ENCODE assay signal across 22 cellular contexts in genomic region chr6:35797837-35798526, GRCh38. TPM values are rescaled to one million over a fixed set of nuclear protein-coding genes. Genes with fewer than 3 reads are reported as not detected.
"Had no signal": no experiment of that assay in that cellular context is flagged by ENCODE, and none has a peak within 500 bp of the region (broad histone marks: within the 10 kb centered on the region; RNA-seq: fewer than 3 reads in every experiment).

No MANE protein-coding gene starts in this region.

- H3K4me1 Mint-ChIP-seq: activated CD4-positive, alpha-beta T cell treated with anti-CD3 and anti-CD28 coated beads, Interleukin-2, amount 10 ng/mL, durations not matched to agents 7 days and 5 days; central memory CD8-positive, alpha-beta T cell; immature natural killer cell; naive B cell had no signal

- H3K27ac Mint-ChIP-seq: activated CD4-positive, alpha-beta T cell treated with anti-CD3 and anti-CD28 coated beads, Interleukin-2, amount 10 ng/mL, durations not matched to agents 7 days and 5 days; activated naive CD4-positive, alpha-beta T cell treated with anti-CD3 and anti-CD28 coated beads for 36 hours; immature natural killer cell had no signal

- H3K27me3 ChIP-seq: vagina had no signal

- H3K4me3 ChIP-seq: lung, stomach, thoracic aorta, vagina had no signal

- H3K36me3 Mint-ChIP-seq: immature natural killer cell, naive B cell had no signal

- H3K9me3 Mint-ChIP-seq: activated CD4-positive, alpha-beta T cell treated with anti-CD3 and anti-CD28 coated beads, Interleukin-2, amount 10 ng/mL, durations not matched to agents 7 days and 5 days; activated naive CD4-positive, alpha-beta T cell treated with anti-CD3 and anti-CD28 coated beads for 36 hours; central memory CD8-positive, alpha-beta T cell; naive B cell had no signal

- H3K4me1 ChIP-seq: stomach, vagina had no signal

- H3K4me3 Mint-ChIP-seq: activated CD4-positive, alpha-beta T cell treated with anti-CD3 and anti-CD28 coated beads, Interleukin-2, amount 10 ng/mL, durations not matched to agents 7 days and 5 days; activated naive CD4-positive, alpha-beta T cell treated with anti-CD3 and anti-CD28 coated beads for 36 hours; central memory CD8-positive, alpha-beta T cell; immature natural killer cell; naive B cell had no signal

- DNase-seq: activated CD4-positive, alpha-beta T cell treated with anti-CD3 and anti-CD28 coated beads, Interleukin-2, amount 10 ng/mL, durations not matched to agents 7 days and 5 days; activated CD4-positive, CD25-positive, alpha-beta regulatory T cell; activated CD8-positive, alpha-beta memory T cell treated with anti-CD3 and anti-CD28 coated beads for 24 hours; activated naive CD4-positive, alpha-beta T cell treated with anti-CD3 and anti-CD28 coated beads for 36 hours; cortex of kidney; effector memory CD4-positive, alpha-beta T cell; erythroblast; hypothalamus; immature natural killer cell; left cardiac atrium; naive B cell; stimulated activated CD4-positive, alpha-beta T cell treated with anti-CD3 and anti-CD28 coated beads, Interleukin-4, amount 100 ng/mL, for 4 hours; stomach had no signal

- H3K36me3 ChIP-seq: stomach, thoracic aorta, vagina had no signal

- H3K27ac ChIP-seq: stomach, thoracic aorta, vagina had no signal

- H3K9me3 ChIP-seq: stomach, thoracic aorta, vagina had no signal

RNA-seq across cellular contexts. Expression of gene CLPS, which starts 0.9 kb away (rescaled TPM):
- total RNA-seq: activated CD4-positive, alpha-beta T cell treated with anti-CD3 and anti-CD28 coated beads, Interleukin-2, amount 10 ng/mL, durations not matched to agents 7 days and 5 days; activated naive CD4-positive, alpha-beta T cell treated with anti-CD3 and anti-CD28 coated beads for 36 hours; glomerular endothelial cell; left cardiac atrium; osteoblast; skeletal muscle tissue; stomach; T-helper 1 cell treated with Interleukin-12 subunit alpha and Interleukin-12 subunit beta and Interleukin-4 antibody, amounts not matched to agents 30 ng/mL and 1 ng/mL, for 36 hours; vagina had no signal
- polyA plus RNA-seq: immature natural killer cell had no signal

RNA-seq across cellular contexts. Expression of gene LHFPL5, which starts 7.2 kb away (rescaled TPM):
- total RNA-seq: activated CD4-positive, alpha-beta T cell treated with anti-CD3 and anti-CD28 coated beads, Interleukin-2, amount 10 ng/mL, durations not matched to agents 7 days and 5 days; activated naive CD4-positive, alpha-beta T cell treated with anti-CD3 and anti-CD28 coated beads for 36 hours; glomerular endothelial cell; left cardiac atrium; lung; osteoblast; skeletal muscle tissue; stomach; T-helper 1 cell treated with Interleukin-12 subunit alpha and Interleukin-12 subunit beta and Interleukin-4 antibody, amounts not matched to agents 30 ng/mL and 1 ng/mL, for 36 hours; thoracic aorta; vagina had no signal
- polyA plus RNA-seq: immature natural killer cell, lung, stomach had no signal

RNA-seq across cellular contexts. Expression of gene CLPSL1, which starts 17.2 kb away (rescaled TPM):
- total RNA-seq: activated CD4-positive, alpha-beta T cell treated with anti-CD3 and anti-CD28 coated beads, Interleukin-2, amount 10 ng/mL, durations not matched to agents 7 days and 5 days; activated naive CD4-positive, alpha-beta T cell treated with anti-CD3 and anti-CD28 coated beads for 36 hours; glomerular endothelial cell; left cardiac atrium; lung; osteoblast; skeletal muscle tissue; stomach; T-helper 1 cell treated with Interleukin-12 subunit alpha and Interleukin-12 subunit beta and Interleukin-4 antibody, amounts not matched to agents 30 ng/mL and 1 ng/mL, for 36 hours; thoracic aorta; vagina had no signal
- polyA plus RNA-seq: adipose tissue, immature natural killer cell, lung, stomach had no signal

RNA-seq across cellular contexts. Expression of gene CLPSL2, which starts 21.6 kb away (rescaled TPM):
- total RNA-seq: activated CD4-positive, alpha-beta T cell treated with anti-CD3 and anti-CD28 coated beads, Interleukin-2, amount 10 ng/mL, durations not matched to agents 7 days and 5 days; activated naive CD4-positive, alpha-beta T cell treated with anti-CD3 and anti-CD28 coated beads for 36 hours; glomerular endothelial cell; left cardiac atrium; lung; osteoblast; skeletal muscle tissue; stomach; T-helper 1 cell treated with Interleukin-12 subunit alpha and Interleukin-12 subunit beta and Interleukin-4 antibody, amounts not matched to agents 30 ng/mL and 1 ng/mL, for 36 hours; thoracic aorta; vagina had no signal
- polyA plus RNA-seq: immature natural killer cell, lung, stomach had no signal
